In genomic region chr16:69726313-69727060, GRCh38 we compare ENCODE assay signal across 8 cellular contexts. TPM values are rescaled to one million over a fixed set of nuclear protein-coding genes. Genes with fewer than 3 reads are reported as not detected.
DNase-seq lines count a peak whose midpoint lies in the region; ATAC-seq lines count a peak whose summit lies in the region.

Gene NQO1, minus strand, starts transcription at chr16:69726560. Its CDS starts 121 bp downstream, at chr16:69726439.

- ATAC-seq in GM19324 (IDR thresholded peaks at IDR 0.05; ENCODE audit: low FRiP score, unreplicated experiment), result peak; percentile 90
- ATAC-seq in HG03520 (IDR thresholded peaks at IDR 0.05; ENCODE audit: unreplicated experiment), result peak; percentile 99

- DNase-seq in C1 segment of cervical spinal cord (lab: John Stamatoyannopoulos, UW) (peak in 13 of 14 donors; percentile 69 to 89 (median 80)), NCI-H774 (lab: John Stamatoyannopoulos, UW) (peak; percentile 88), lung microvascular endothelial cell (ENCODE audit: low read depth in 2 of 2) (peak; percentile 90 to 98)
- DNase-seq in activated CD8-positive, alpha-beta memory T cell treated with anti-CD3 and anti-CD28 coated beads for 1 hour (ENCODE audit: extremely low read depth in 1 of 2, low read depth in 1 of 2), result peak; percentile 52 to 78
- DNase-seq in effector CD8-positive, alpha-beta T cell (lab: John Stamatoyannopoulos, UW), result peak; percentile 63
- DNase-seq in stimulated activated CD4-positive, alpha-beta T cell treated with anti-CD3 and anti-CD28 coated beads, TNF-alpha, amount 100 ng/mL, for 48 hours (ENCODE audit: low read depth in 3 of 3), result peak; percentile 82 to 91 (median 87)

RNA-seq across cellular contexts. Expression of gene NQO1, which starts in this region (rescaled TPM):
- total RNA-seq in lung microvascular endothelial cell, result 25.2 and 217 TPM in 2 replicates

Comparison
In these comparisons a context has a peak if more than half of its experiments do, and no peak if none do; other contexts are left out.
1. Peak in every context shown above with its lines: DNase-seq and ATAC-seq.